ENCODE assay signal across 21 cellular contexts in the genomic region with DNA sequence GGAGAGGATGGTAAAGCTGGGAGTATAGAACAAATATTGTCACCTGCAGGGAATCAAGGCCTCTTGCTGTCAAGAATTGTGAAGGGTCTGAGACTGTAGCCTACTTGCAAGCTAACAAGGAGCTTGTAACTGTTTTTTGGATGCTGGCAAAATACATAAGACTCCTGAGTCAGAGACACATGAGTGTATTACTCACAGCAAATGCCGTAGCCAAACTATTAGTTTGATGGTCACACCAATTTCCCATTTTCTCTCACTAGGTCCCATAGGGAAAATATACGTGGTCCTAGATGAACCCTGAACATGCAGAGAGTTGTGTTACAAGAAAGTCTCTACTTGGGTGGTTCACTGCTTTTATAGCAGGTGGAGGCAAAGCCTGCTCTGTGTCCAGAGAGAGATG. TPM values are rescaled to one million over a fixed set of nuclear protein-coding genes. Genes with fewer than 3 reads are reported as not detected.
DNase-seq lines count a peak whose midpoint lies in the region; ATAC-seq and TF ChIP-seq lines count a peak whose summit lies in the region.
"Had no signal": no experiment of that assay in that cellular context is flagged by ENCODE, and none has a peak within 500 bp of the region (broad histone marks: within the 10 kb centered on the region; RNA-seq: fewer than 3 reads in every experiment).

No MANE protein-coding gene starts in this region.

- no peaks in the 10 kb centered on the region for H3K36me3 ChIP-seq in ACC112 (ENCODE audit: insufficient read depth, low read length)
- H3K36me3 ChIP-seq: SJCRH30 had no signal

- H3K4me1 Mint-ChIP-seq in HFFc6 (ENCODE audit: low read depth) = peaks cover 32% of the 10 kb centered on the region

- DNase-seq in HFFc6 (peak; percentile 65), cardiac fibroblast (ENCODE audit: low read depth in 2 of 2) (peak; percentile 62 to 83), kidney tubule cell (ENCODE audit: low spot score) (peak; percentile 63), GM10248 (ENCODE audit: extremely low spot score) (no peak), islet precursor cell (no peak), inferior parietal cortex (ENCODE audit: extremely low spot score) (no peak)
- DNase-seq: activated CD4-positive, alpha-beta T cell treated with anti-CD3 and anti-CD28 coated beads for 48 hours; activated T-cell treated with anti-CD3 and anti-CD28 coated beads for 4 hours; AML-193; cerebellar nuclear complex; hippocampal formation; left ventricle myocardium superior; natural killer cell; T1000 had no signal

- H2AFZ ChIP-seq in ACC112 (ENCODE audit: low read length, unreplicated experiment) = peak overlapping the region; percentile 85

- TF ChIP-seq CTCF in HFFc6 (IDR thresholded peaks at IDR 0.05) = no peak
- TF ChIP-seq CTCF in cardiac fibroblast (IDR thresholded peaks at IDR 0.05; ENCODE audit: low read depth, low read length) = no peak
- TF ChIP-seq CTCF in GM10248 (IDR thresholded peaks at IDR 0.05; ENCODE audit: control extremely low read depth, extremely low read depth, low read depth, missing control alignments) = no peak

- no peak overlapping the region for H3K4me3 Mint-ChIP-seq in HFFc6
- H3K4me3 Mint-ChIP-seq: activated naive CD4-positive, alpha-beta T cell treated with anti-CD3 and anti-CD28 coated beads, Interleukin-2, amount 50 U/mL, for 24 hours; IgD-negative memory B cell; natural killer cell had no signal

- no peaks in the 10 kb centered on the region for H3K27me3 ChIP-seq in ACC112 (ENCODE audit: insufficient read depth, low read length)
- H3K27me3 ChIP-seq: SJCRH30 had no signal

- no peaks in the 10 kb centered on the region for H3K9me3 Mint-ChIP-seq in HFFc6
- H3K9me3 Mint-ChIP-seq: activated naive CD4-positive, alpha-beta T cell treated with anti-CD3 and anti-CD28 coated beads, Interleukin-2, amount 50 U/mL, for 24 hours; natural killer cell had no signal

- peak overlapping the region; percentile 59 for H3K27ac Mint-ChIP-seq in HFFc6
- H3K27ac Mint-ChIP-seq: activated naive CD4-positive, alpha-beta T cell treated with anti-CD3 and anti-CD28 coated beads, Interleukin-2, amount 50 U/mL, for 24 hours; IgD-negative memory B cell; natural killer cell; progenitor cell of endocrine pancreas had no signal

- no peak for ATAC-seq in GM21526 (IDR thresholded peaks at IDR 0.05; ENCODE audit: low FRiP score, unreplicated experiment)
- ATAC-seq: left ventricle myocardium superior, natural killer cell had no signal

- peaks cover 18% of the 10 kb centered on the region for H3K4me1 ChIP-seq in ACC112 (ENCODE audit: control insufficient read depth, insufficient read depth, low read length, unreplicated experiment)
- H3K4me1 ChIP-seq: SJCRH30 had no signal

- no peaks in the 10 kb centered on the region for H3K79me2 ChIP-seq in ACC112 (ENCODE audit: control insufficient read depth, insufficient read depth, low read length, unreplicated experiment)

- H3K27ac ChIP-seq in ACC112 (ENCODE audit: low read depth, low read length) = peak overlapping the region; percentile 46; the same call in 1 of the 2 replicates
- H3K27ac ChIP-seq: SJCRH30 had no signal

- H3K4me3 ChIP-seq in ACC112 (ENCODE audit: low read depth, low read length) (peak overlapping the region; percentile 43; the same call in 1 of the 2 replicates), cardiac fibroblast (replicated peaks in 1 of 2; ENCODE audit: low read depth in 2 of 2, low read length in 2 of 2) (no peak overlapping the region)
- H3K4me3 ChIP-seq: SJCRH30 had no signal

- peaks cover 4% of the 10 kb centered on the region; the same call in 1 of the 2 replicates for H3K27me3 Mint-ChIP-seq in HFFc6 (ENCODE audit: insufficient read depth)
- H3K27me3 Mint-ChIP-seq: activated naive CD4-positive, alpha-beta T cell treated with anti-CD3 and anti-CD28 coated beads, Interleukin-2, amount 50 U/mL, for 24 hours had no signal

- no peaks in the 10 kb centered on the region for H3K36me3 Mint-ChIP-seq in HFFc6 (ENCODE audit: low read depth)
- H3K36me3 Mint-ChIP-seq: activated naive CD4-positive, alpha-beta T cell treated with anti-CD3 and anti-CD28 coated beads, Interleukin-2, amount 50 U/mL, for 24 hours; IgD-negative memory B cell; natural killer cell had no signal

- CTCF ChIA-PET in GM10248 (lab: Yijun Ruan, JAX) = no interaction called here

- POLR2A ChIA-PET in GM10248 (lab: Yijun Ruan, JAX) = no interaction called here

RNA-seq across cellular contexts. Expression of a gene that starts 44.7 kb away (rescaled TPM):
- total RNA-seq in HFFc6 (2021; fragmentation: NEBNext Ultra II Directional; extraction: Animal tissue kit (Norgen Biotek cat#: 25700)) = not detected
- total RNA-seq: endothelial cell of umbilical vein had no signal

Comparison
In these comparisons a context has a peak if more than half of its experiments do, and no peak if none do; other contexts are left out.
1. DNase-seq: peak in HFFc6 (single experiment), cardiac fibroblast (2 of 2) and kidney tubule cell (single experiment); none in GM10248 (single experiment), islet precursor cell (single experiment) and inferior parietal cortex (single experiment).